In the genomic region with DNA sequence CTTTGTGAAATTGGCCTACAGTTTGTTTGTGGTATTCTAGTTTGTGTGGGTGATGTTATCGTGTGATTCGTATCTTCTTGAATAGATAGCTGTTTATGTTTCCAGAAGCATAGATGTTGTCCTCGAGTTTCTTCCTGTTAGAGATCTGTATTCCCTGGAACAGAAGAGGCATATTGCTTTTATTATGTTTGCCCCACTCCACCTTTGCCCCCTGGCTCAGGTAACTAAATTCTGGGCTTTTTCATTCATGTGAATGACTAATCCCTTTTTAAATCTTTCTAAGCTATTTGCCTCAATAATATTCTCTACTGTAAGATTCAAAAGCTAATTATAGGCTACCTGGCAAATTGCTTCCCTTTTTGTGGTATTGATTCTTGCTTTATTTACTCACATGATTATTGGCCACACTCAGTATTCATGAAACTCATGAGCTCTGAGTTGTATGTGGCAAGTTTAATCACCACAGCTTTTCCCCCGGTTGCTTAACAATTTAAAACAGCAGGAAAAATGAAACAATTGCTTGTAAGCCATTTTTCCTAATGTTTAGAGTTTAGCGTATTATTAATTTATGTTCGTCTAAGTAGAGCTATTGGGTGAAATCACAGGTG, we compare ENCODE assay signal across 14 cellular contexts.
"Had no signal": no experiment of that assay in that cellular context is flagged by ENCODE, and none has a peak within 500 bp of the region (broad histone marks: within the 10 kb centered on the region; RNA-seq: fewer than 3 reads in every experiment).

No MANE protein-coding gene starts in this region.

- ATAC-seq: activated CD4-positive, CD25-positive, alpha-beta regulatory T cell treated with anti-CD3 and anti-CD28 coated beads, Interleukin-2, amount 50 U/mL, for 24 hours; body of pancreas; left ventricle myocardium superior had no signal

- DNase-seq: activated CD4-positive, alpha-beta T cell treated with anti-CD3 and anti-CD28 coated beads, Interleukin-2, amount 50 U/mL, for 1 hour; activated CD8-positive, alpha-beta memory T cell treated with anti-CD3 and anti-CD28 coated beads for 24 hours; activated gamma-delta T cell treated with Interleukin-2 at 50 U/mL for 16 hours; amniotic stem cell; body of pancreas; cortex of kidney; effector CD4-positive, alpha-beta T cell; kidney; left ventricle myocardium superior; mesendoderm; nephron progenitor cell; occipital lobe; upper lobe of left lung had no signal
